In genomic region chr10:27504007-27504890, GRCh38 we compare ENCODE assay signal across 8 cellular contexts. TPM values are rescaled to one million over a fixed set of nuclear protein-coding genes. Genes with fewer than 3 reads are reported as not detected.
A peak's percentile ranks its signal among the peaks of the same experiment; 100 is the strongest.
DNase-seq lines count a peak whose midpoint lies in the region; ATAC-seq, FAIRE-seq and TF ChIP-seq lines count a peak whose summit lies in the region.

Gene RAB18 (plus strand): TSS chr10:27504304. CDS start chr10:27504370, 66 bp downstream.

- FAIRE-seq in GM12891 (lab: Jason Lieb, UNC) = peak; percentile 100

- peak; percentile 14 for TF ChIP-seq CTCF in cardiac muscle cell (IDR thresholded peaks at IDR 0.05; ENCODE audit: low read depth, low read length)
- TF ChIP-seq CTCF in parathyroid adenoma (IDR thresholded peaks at IDR 0.05) = peak; percentile 4
- peak in 3 of 5 experiments; percentile 17 to 47 (median 23) for TF ChIP-seq CTCF in tibial nerve (IDR thresholded peaks at IDR 0.05)

- H3K9me3 ChIP-seq in adipocyte (ENCODE audit: control insufficient read depth, low read length) = no peaks in the 10 kb centered on the region
- no peaks in the 10 kb centered on the region for H3K9me3 ChIP-seq in cardiac muscle cell (ENCODE audit: low read depth)
- no peaks in the 10 kb centered on the region for H3K9me3 ChIP-seq in parathyroid adenoma (ENCODE audit: control insufficient read depth, low read length)
- H3K9me3 ChIP-seq in tibial nerve = no peaks in the 10 kb centered on the region

- H3K4me2 ChIP-seq in parathyroid adenoma (ENCODE audit: low read length) = peak within 1 kb of the TSS; percentile 82

- TF ChIP-seq POLR2A in GM12891 (IDR thresholded peaks at IDR 0.05; ENCODE audit: low read depth, low read length) (peak; percentile 89), tibial nerve (IDR thresholded peaks at IDR 0.05) (peak; percentile 82 to 84)

- peak within 1 kb of the TSS; percentile 99 for H3K9ac ChIP-seq in adipocyte (ENCODE audit: low read length)
- peak within 1 kb of the TSS; percentile 86 for H3K9ac ChIP-seq in parathyroid adenoma

- H3K36me3 ChIP-seq in adipocyte (ENCODE audit: control insufficient read depth, insufficient read depth, low read length, severe bottlenecking) (no peaks in the 10 kb centered on the region), cardiac muscle cell (no peaks in the 10 kb centered on the region), parathyroid adenoma (ENCODE audit: control insufficient read depth, insufficient read depth, low read length) (no peaks in the 10 kb centered on the region), tibial nerve (no peaks in the 10 kb centered on the region)

- H2AFZ ChIP-seq in parathyroid adenoma = peak within 1 kb of the TSS; percentile 99

- H3K4me1 ChIP-seq in adipocyte (ENCODE audit: control insufficient read depth, insufficient read depth, low read length) (peaks cover 30% of the 10 kb centered on the region), cardiac muscle cell (ENCODE audit: low read depth) (peaks cover 12% of the 10 kb centered on the region), parathyroid adenoma (peaks cover 7% of the 10 kb centered on the region), tibial nerve (peaks cover 9 to 37% (median 13%) of the 10 kb centered on the region in 4 donors)

- H3K27ac ChIP-seq in cardiac muscle cell (peak within 1 kb of the TSS; percentile 94), parathyroid adenoma (peak within 1 kb of the TSS; percentile 76), tibial nerve (peak within 1 kb of the TSS; percentile 62 to 90 (median 89))

- H3K79me2 ChIP-seq in parathyroid adenoma = peaks cover 37% of the 10 kb centered on the region

- peak; percentile 76 for DNase-seq in GM12891 (ENCODE audit: insufficient read length, low spot score)
- DNase-seq in NCI-H1436 (lab: John Stamatoyannopoulos, UW) = peak; percentile 95
- peak; percentile 98 for DNase-seq in T follicular helper cell (ENCODE audit: low read depth)
- peak; percentile 99 for DNase-seq in adipocyte (ENCODE audit: low read depth)
- peak; percentile 99 for DNase-seq in cardiac muscle cell (ENCODE audit: low read depth in 1 of 2, low spot score in 1 of 2)
- peak; percentile 87 to 89 for DNase-seq in tibial nerve (ENCODE audit: low spot score in 2 of 2)

- WGBS in tibial nerve, 2 donors = 0 to 1% methylated on average over 49 to 51 of the region's 73 CpGs

- TF ChIP-seq EP300 in tibial nerve (IDR thresholded peaks at IDR 0.05) = peak; percentile 84 to 95

- peak within 1 kb of the TSS; percentile 96 for H3K4me3 ChIP-seq in adipocyte (ENCODE audit: low read length)
- H3K4me3 ChIP-seq in cardiac muscle cell = peak within 1 kb of the TSS; percentile 51
- H3K4me3 ChIP-seq in parathyroid adenoma (ENCODE audit: low read depth, low read length) = peak within 1 kb of the TSS; percentile 98
- peak within 1 kb of the TSS; percentile 69 to 99 (median 90) for H3K4me3 ChIP-seq in tibial nerve

- ATAC-seq in HG02840 (IDR thresholded peaks at IDR 0.05; ENCODE audit: low FRiP score, unreplicated experiment) = peak; percentile 98

- peaks cover 3% of the 10 kb centered on the region for H3K27me3 ChIP-seq in adipocyte (replicated peaks; ENCODE audit: control insufficient read depth, insufficient read depth, low read length)
- no peaks in the 10 kb centered on the region for H3K27me3 ChIP-seq in cardiac muscle cell
- H3K27me3 ChIP-seq in parathyroid adenoma (ENCODE audit: control insufficient read depth, insufficient read depth, low read length) = no peaks in the 10 kb centered on the region
- no peaks in the 10 kb centered on the region for H3K27me3 ChIP-seq in tibial nerve

TF ChIP-seq in GM12891, 5 proteins besides CTCF, POLR2A, EP300 and RAD21:
- peak; percentile 65 for TF ChIP-seq PAX5 (IDR thresholded peaks at IDR 0.05; ENCODE audit: insufficient read depth, low read length, severe bottlenecking)
- peak; percentile 92 for TF ChIP-seq POLR2AphosphoS5 (IDR thresholded peaks at IDR 0.05; ENCODE audit: low read depth, low read length)
- peak; percentile 64 for TF ChIP-seq TAF1 (IDR thresholded peaks at IDR 0.05; ENCODE audit: low read depth, low read length)
- peak; percentile 64; the same call in 1 of the 2 replicates for TF ChIP-seq POU2F2 (IDR thresholded peaks at IDR 0.05; ENCODE audit: low read depth, low read length)
- peak; percentile 58; the same call in 1 of the 2 replicates for TF ChIP-seq SPI1 (IDR thresholded peaks at IDR 0.05; ENCODE audit: low read depth, low read length)

RNA-seq across cellular contexts. Expression of gene RAB18, which starts in this region (rescaled TPM):
- polyA plus RNA-seq in GM12891 (2012; ENCODE audit: low read depth, missing spikeins) = 18.8 TPM
- total RNA-seq in cardiac muscle cell = 19.0 and 36.5 TPM in 2 replicates
- 116 and 123 TPM in 2 replicates for polyA plus RNA-seq in cardiac muscle cell
- total RNA-seq in tibial nerve = 10 to 100 TPM; 20.7 to 33.3 (median 23.2) TPM

Comparison
In these comparisons a context has a peak if more than half of its experiments do, and no peak if none do; other contexts are left out.
1. Peak in every context shown above with its lines: DNase-seq, ATAC-seq, H3K4me3 ChIP-seq and H3K27ac ChIP-seq.